ENCODE assay signal across 1 cellular context in the genomic region with DNA sequence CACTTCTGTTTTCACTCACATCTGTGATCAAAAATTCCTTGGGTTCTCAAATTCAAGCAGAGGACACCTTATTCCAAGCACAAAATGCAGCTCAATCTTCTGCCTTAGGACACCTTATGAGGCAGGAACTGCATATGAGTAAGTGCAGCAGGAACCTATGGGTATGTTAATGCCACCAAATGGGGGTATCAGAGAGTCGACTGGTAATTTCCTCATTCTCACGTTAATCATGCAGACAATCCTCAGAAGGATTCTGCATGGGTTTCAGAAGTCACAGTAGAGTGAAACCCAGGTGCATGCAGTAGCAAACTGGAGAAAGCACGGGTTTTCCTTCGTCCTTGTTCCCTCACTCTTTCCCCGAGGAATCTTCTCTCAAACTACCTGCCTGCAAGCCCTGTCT.
TF ChIP-seq lines count a peak whose summit lies in the region.

No MANE protein-coding gene starts in this region.

TF ChIP-seq in H1, 55 proteins besides CTCF, POLR2A, EP300 and RAD21:
- no peak for TF ChIP-seq NRF1 (IDR thresholded peaks at IDR 0.05; ENCODE audit: low read depth, low read length)
- TF ChIP-seq SP4 (IDR thresholded peaks at IDR 0.05; ENCODE audit: low read length) = no peak
- no peak for TF ChIP-seq JUND (IDR thresholded peaks at IDR 0.05; ENCODE audit: low read length)
- no peak for TF ChIP-seq GABPA (IDR thresholded peaks at IDR 0.05; ENCODE audit: borderline replicate concordance, insufficient read depth, low read length)
- no peak for TF ChIP-seq CREB1 (IDR thresholded peaks at IDR 0.05)
TF ChIP-seq in H1: peak in this region for 0.
